Comparison of ENCODE assay signal across 22 cellular contexts in the genomic region with DNA sequence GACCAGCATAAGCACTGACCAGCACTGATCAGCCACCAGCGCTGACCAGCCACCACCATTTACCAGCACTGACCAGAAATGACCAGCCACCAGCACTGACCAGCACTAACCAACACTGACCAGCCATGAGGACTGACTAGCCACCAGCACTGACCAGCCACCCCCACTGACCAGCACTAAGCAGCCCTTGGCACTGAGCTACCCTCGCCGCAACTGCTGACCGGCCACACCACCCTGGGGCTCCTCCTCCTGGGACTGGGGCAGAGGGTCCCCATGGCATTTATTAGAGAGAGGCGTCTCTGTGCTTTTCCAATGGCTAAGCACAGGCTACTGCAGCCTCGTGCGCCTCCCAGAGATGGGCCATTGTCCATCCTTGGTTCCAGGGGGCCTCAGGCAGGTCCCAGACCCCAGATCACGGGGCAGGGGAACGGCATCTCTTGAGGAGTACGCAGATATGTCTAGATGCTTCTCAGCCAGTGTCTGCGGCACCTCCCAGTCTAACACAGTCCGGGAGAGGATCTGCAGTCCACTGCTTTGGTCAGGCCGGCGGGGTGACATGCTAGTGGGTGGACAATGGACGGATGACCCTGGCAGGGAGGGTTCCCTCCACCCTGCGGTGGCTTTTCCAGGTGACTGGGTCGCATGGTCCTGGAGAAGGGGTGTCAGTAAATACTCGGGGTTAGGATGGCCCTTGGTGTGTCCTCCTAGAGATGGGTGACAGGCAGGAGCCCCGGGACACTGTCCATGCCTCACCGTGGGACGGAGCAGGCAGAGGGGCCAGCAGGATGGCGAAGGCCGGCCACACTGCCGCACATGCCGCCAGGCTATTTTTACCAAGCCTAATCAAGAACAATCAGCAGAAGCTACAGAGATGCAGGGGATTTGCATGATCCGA.
"Had no signal": no experiment of that assay in that cellular context is flagged by ENCODE, and none has a peak within 500 bp of the region (broad histone marks: within the 10 kb centered on the region; RNA-seq: fewer than 3 reads in every experiment).

No MANE protein-coding gene starts in this region.

- H3K4me2 ChIP-seq: hepatocyte, neural progenitor cell had no signal

- H3K4me3 ChIP-seq: heart right ventricle, hepatocyte, lower lobe of right lung, neural progenitor cell, ovary, sigmoid colon, tibial nerve had no signal

- ATAC-seq: natural killer cell; right cardiac atrium; stimulated activated memory B cell treated with anti-CD40 and anti-IgM and Interleukin-4, amounts not matched to agents 10 μg/mL and 1 μg/mL and 100 μg/mL, for 72 hours had no signal

- H3K9ac ChIP-seq: neural progenitor cell had no signal

- FAIRE-seq: small intestine had no signal

- H3K27me3 ChIP-seq: hepatocyte, ovary had no signal

- H3K27ac ChIP-seq: heart right ventricle, hepatocyte, lower lobe of right lung, neural progenitor cell, ovary, sigmoid colon, tibial nerve had no signal

- H3K27ac Mint-ChIP-seq: natural killer cell; nephron progenitor cell; neural progenitor cell; progenitor cell of endocrine pancreas; stimulated activated memory B cell treated with anti-CD40 and anti-IgM and Interleukin-4, amounts not matched to agents 10 μg/mL and 1 μg/mL and 100 μg/mL, for 72 hours; type B pancreatic cell had no signal

- H2AFZ ChIP-seq: hepatocyte, neural progenitor cell had no signal

- H3K4me3 Mint-ChIP-seq: natural killer cell; nephron progenitor cell; neural progenitor cell; stimulated activated memory B cell treated with anti-CD40 and anti-IgM and Interleukin-4, amounts not matched to agents 10 μg/mL and 1 μg/mL and 100 μg/mL, for 72 hours; type B pancreatic cell had no signal

- H3K9me3 Mint-ChIP-seq: natural killer cell, nephron progenitor cell, neural progenitor cell, type B pancreatic cell had no signal

- DNase-seq: islet precursor cell; mammary epithelial cell; mesenchymal stem cell; natural killer cell; nephron progenitor cell; ovary; sigmoid colon; small intestine; stimulated activated CD4-positive, alpha-beta T cell treated with anti-CD3 and anti-CD28 coated beads, Interleukin-1b, Interleukin-23, amount 100 ng/mL, for 48 hours; stimulated activated CD4-positive, alpha-beta T cell treated with anti-CD3 and anti-CD28 coated beads, Interleukin-2, amount 100 ng/mL, for 48 hours; stimulated activated CD4-positive, alpha-beta T cell treated with anti-CD3 and anti-CD28 coated beads, Interleukin-4, amount 100 ng/mL, for 4 hours; stimulated activated CD8-positive, alpha-beta memory T cell treated with anti-CD3 and anti-CD28 coated beads, Interleukin-4, amount 100 ng/mL, for 48 hours; stimulated activated naive CD4-positive, alpha-beta T cell treated with Interleukin-2 at 50 U/mL for 16 hours had no signal

- H3K9me3 ChIP-seq: heart right ventricle, lower lobe of right lung, ovary, sigmoid colon had no signal

- H3K36me3 ChIP-seq: heart right ventricle, lower lobe of right lung, neural progenitor cell, ovary, sigmoid colon, tibial nerve had no signal

- H3K4me1 ChIP-seq: lower lobe of right lung, sigmoid colon had no signal
